Comparison of ENCODE assay signal across 27 cellular contexts in genomic region chr12:113950873-113951272, GRCh38.
"Had no signal": no experiment of that assay in that cellular context is flagged by ENCODE, and none has a peak within 500 bp of the region (broad histone marks: within the 10 kb centered on the region; RNA-seq: fewer than 3 reads in every experiment).

No MANE protein-coding gene starts in this region.

- H3K9me3 Mint-ChIP-seq: activated naive CD4-positive, alpha-beta T cell treated with anti-CD3 and anti-CD28 coated beads, Interleukin-2, amount 10 ng/mL, durations not matched to agents 7 days and 5 days; activated naive CD4-positive, alpha-beta T cell treated with anti-CD3 and anti-CD28 coated beads, Interleukin-2, amount 50 U/mL, for 72 hours; activated naive CD8-positive, alpha-beta T cell treated with anti-CD3 and anti-CD28 coated beads, Interleukin-2, amount 10 ng/mL, durations not matched to agents 7 days and 5 days; activated T-helper 1 cell treated with anti-CD3 and anti-CD28 coated beads, Interleukin-12 subunit alpha, Interleukin-12 subunit beta, Interleukin-2, Interleukin-4 antibody, amounts not matched to agents 30 ng/mL and 10 ng/mL and 1 ng/mL, durations not matched to agents 14 hours and 24 hours and 36 hours; T-cell; T-helper 1 cell treated with Interleukin-12 subunit alpha and Interleukin-12 subunit beta and Interleukin-4 antibody, amounts not matched to agents 30 μg/mL and 1 μg/mL, for 36 hours had no signal

- H3K36me3 ChIP-seq: colonic mucosa had no signal

- DNase-seq: activated CD4-positive, alpha-beta T cell treated with anti-CD3 and anti-CD28 coated beads for 36 hours; activated CD4-positive, alpha-beta T cell treated with anti-CD3 and anti-CD28 coated beads, Interleukin-2, amount 50 U/mL, for 1 hour; activated CD4-positive, alpha-beta T cell treated with anti-CD3 and anti-CD28 coated beads, Interleukin-2, amount 50 U/mL, for 48 hours; activated CD4-positive, CD25-positive, alpha-beta regulatory T cell; activated CD4-positive, CD25-positive, alpha-beta regulatory T cell treated with anti-CD3 and anti-CD28 coated beads, Interleukin-2, amount 50 U/mL, for 72 hours; activated CD8-positive, alpha-beta memory T cell treated with anti-CD3 and anti-CD28 coated beads, Interleukin-2, amount 50 U/mL, for 48 hours; activated gamma-delta T cell; activated naive CD4-positive, alpha-beta T cell; activated naive CD4-positive, alpha-beta T cell treated with anti-CD3 and anti-CD28 coated beads, Interleukin-2, amount 10 ng/mL, durations not matched to agents 7 days and 5 days; activated naive CD8-positive, alpha-beta T cell treated with anti-CD3 and anti-CD28 coated beads, Interleukin-2, amount 10 ng/mL, durations not matched to agents 7 days and 5 days; activated T-cell treated with anti-CD3 and anti-CD28 coated beads, Interleukin-2, amount 50 U/mL, for 48 hours; central memory CD4-positive, alpha-beta T cell; cerebellar nuclear complex; colonic mucosa; effector CD8-positive, alpha-beta T cell; foreskin fibroblast; head of caudate nucleus; SW 1271; T-cell had no signal

- H3K4me1 Mint-ChIP-seq: activated CD4-positive, alpha-beta T cell treated with anti-CD3 and anti-CD28 coated beads for 36 hours; activated naive CD4-positive, alpha-beta T cell treated with anti-CD3 and anti-CD28 coated beads, Interleukin-2, amount 10 ng/mL, durations not matched to agents 7 days and 5 days; brain; T-cell had no signal

- H3K27me3 Mint-ChIP-seq: activated CD4-positive, alpha-beta T cell treated with anti-CD3 and anti-CD28 coated beads for 36 hours; activated naive CD4-positive, alpha-beta T cell treated with anti-CD3 and anti-CD28 coated beads, Interleukin-2, amount 10 ng/mL, durations not matched to agents 7 days and 5 days; activated naive CD8-positive, alpha-beta T cell treated with anti-CD3 and anti-CD28 coated beads, Interleukin-2, amount 10 ng/mL, durations not matched to agents 7 days and 5 days; T-cell had no signal

- H3K27ac Mint-ChIP-seq: activated CD4-positive, alpha-beta T cell treated with anti-CD3 and anti-CD28 coated beads for 36 hours; activated naive CD4-positive, alpha-beta T cell treated with anti-CD3 and anti-CD28 coated beads, Interleukin-2, amount 10 ng/mL, durations not matched to agents 7 days and 5 days; activated naive CD8-positive, alpha-beta T cell treated with anti-CD3 and anti-CD28 coated beads, Interleukin-2, amount 10 ng/mL, durations not matched to agents 7 days and 5 days; activated T-helper 1 cell treated with anti-CD3 and anti-CD28 coated beads, Interleukin-12 subunit alpha, Interleukin-12 subunit beta, Interleukin-2, Interleukin-4 antibody, amounts not matched to agents 30 ng/mL and 10 ng/mL and 1 ng/mL, durations not matched to agents 14 hours and 24 hours and 36 hours; brain; T-cell; T-helper 1 cell treated with Interleukin-12 subunit alpha and Interleukin-12 subunit beta and Interleukin-4 antibody, amounts not matched to agents 30 μg/mL and 1 μg/mL, for 36 hours had no signal

- H3K27ac ChIP-seq: ascending aorta, breast epithelium, cardiac muscle cell, colonic mucosa had no signal

- ATAC-seq: activated CD4-positive, alpha-beta T cell treated with anti-CD3 and anti-CD28 coated beads for 36 hours; activated naive CD4-positive, alpha-beta T cell treated with anti-CD3 and anti-CD28 coated beads, Interleukin-2, amount 50 U/mL, for 72 hours; esophagus mucosa; T-cell had no signal

- H3K4me3 ChIP-seq: ascending aorta, breast epithelium, cardiac muscle cell, colonic mucosa had no signal

- H3K4me3 Mint-ChIP-seq: activated CD4-positive, alpha-beta T cell treated with anti-CD3 and anti-CD28 coated beads for 36 hours; activated naive CD4-positive, alpha-beta T cell treated with anti-CD3 and anti-CD28 coated beads, Interleukin-2, amount 10 ng/mL, durations not matched to agents 7 days and 5 days; activated naive CD8-positive, alpha-beta T cell treated with anti-CD3 and anti-CD28 coated beads, Interleukin-2, amount 10 ng/mL, durations not matched to agents 7 days and 5 days; activated T-helper 1 cell treated with anti-CD3 and anti-CD28 coated beads, Interleukin-12 subunit alpha, Interleukin-12 subunit beta, Interleukin-2, Interleukin-4 antibody, amounts not matched to agents 30 ng/mL and 10 ng/mL and 1 ng/mL, durations not matched to agents 14 hours and 24 hours and 36 hours; brain; T-cell; T-helper 1 cell treated with Interleukin-12 subunit alpha and Interleukin-12 subunit beta and Interleukin-4 antibody, amounts not matched to agents 30 μg/mL and 1 μg/mL, for 36 hours had no signal

- H3K9me3 ChIP-seq: ascending aorta, breast epithelium, colonic mucosa had no signal

- H3K27me3 ChIP-seq: ascending aorta, breast epithelium, cardiac muscle cell, colonic mucosa had no signal

- H3K4me1 ChIP-seq: ascending aorta, breast epithelium, colonic mucosa had no signal
